10 cellular contexts compared by ENCODE assay signal in the genomic region with DNA sequence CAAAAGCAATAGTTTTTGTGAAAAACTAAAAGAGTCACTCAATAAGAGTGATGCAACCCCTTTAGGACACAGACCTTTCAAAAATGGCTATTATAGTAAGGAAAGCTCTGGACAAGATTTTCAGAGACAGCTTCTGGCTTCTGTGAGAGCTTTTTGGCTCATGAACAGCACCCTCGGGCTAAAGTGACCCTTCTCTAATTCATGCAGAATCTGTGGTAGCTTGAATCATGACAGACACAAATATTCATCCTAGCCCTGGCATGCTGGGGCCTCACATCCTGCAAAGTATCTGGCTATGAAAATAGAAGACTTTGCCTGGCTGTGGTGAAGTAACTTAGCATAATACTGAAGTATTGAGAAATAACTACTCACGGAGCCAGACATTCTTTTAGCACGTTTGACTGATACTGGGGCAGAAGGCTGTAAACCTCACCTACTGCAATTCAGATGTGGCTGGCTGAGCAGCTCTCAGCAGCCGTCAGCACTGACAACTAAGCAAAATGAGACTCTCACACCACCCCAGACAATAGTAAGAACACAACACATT.
A peak's percentile ranks its signal among the peaks of the same experiment; 100 is the strongest.
DNase-seq lines count a peak whose midpoint lies in the region; ATAC-seq and TF ChIP-seq lines count a peak whose summit lies in the region.
"Had no signal": no experiment of that assay in that cellular context is flagged by ENCODE, and none has a peak within 500 bp of the region (broad histone marks: within the 10 kb centered on the region; RNA-seq: fewer than 3 reads in every experiment).

No MANE protein-coding gene starts in this region.

- peaks cover 36% of the 10 kb centered on the region for H3K4me1 ChIP-seq in RWPE2 (ENCODE audit: insufficient read depth, poor library complexity, severe bottlenecking)
- H3K4me1 ChIP-seq in trophoblast cell (ENCODE audit: control insufficient read depth in 1 of 2, insufficient read depth in 2 of 2, low read length in 2 of 2) = peaks cover 7% of the 10 kb centered on the region in 2 experiments
- H3K4me1 ChIP-seq in CD4-positive, alpha-beta memory T cell (ENCODE audit: insufficient read depth, low read length) = no peaks in the 10 kb centered on the region
- H3K4me1 ChIP-seq: HAP-1 had no signal

- H3K4me3 Mint-ChIP-seq in CD4-positive, alpha-beta memory T cell = no peak overlapping the region

- H3K9me3 Mint-ChIP-seq in CD4-positive, alpha-beta memory T cell = peaks cover 0 to 5% (median under 1%) of the 10 kb centered on the region in 8 donors

- H3K27me3 ChIP-seq in RWPE2 (ENCODE audit: insufficient read depth, poor library complexity, severe bottlenecking) (no peaks in the 10 kb centered on the region), trophoblast cell (ENCODE audit: insufficient read depth, low read length) (no peaks in the 10 kb centered on the region)
- H3K27me3 ChIP-seq in CD4-positive, alpha-beta memory T cell (ENCODE audit: insufficient read depth, low read length) = no peaks in the 10 kb centered on the region

- no peak overlapping the region for H3K14ac ChIP-seq in trophoblast cell (ENCODE audit: low read length)

- CTCF ChIA-PET in CD4-positive, alpha-beta memory T cell (lab: Charles Lee; ENCODE audit: partially characterized antibody) = no interaction called here

- no peak overlapping the region for H3K4me3 ChIP-seq in RWPE2 (ENCODE audit: severe bottlenecking)
- no peak overlapping the region for H3K4me3 ChIP-seq in trophoblast cell (ENCODE audit: low read depth, low read length)
- H3K4me3 ChIP-seq in CD4-positive, alpha-beta memory T cell (ENCODE audit: low read length in 2 of 2) = no peak overlapping the region
- H3K4me3 ChIP-seq: HAP-1 had no signal

- H3K79me2 ChIP-seq in trophoblast cell (ENCODE audit: control insufficient read depth, insufficient read depth, low read length, poor library complexity) = no peaks in the 10 kb centered on the region

- peak; percentile 90 for ATAC-seq in RWPE2 (ENCODE audit: low read depth)

- no peak overlapping the region for H3K9ac ChIP-seq in trophoblast cell (ENCODE audit: low read length)

- no peak overlapping the region for H2BK120ac ChIP-seq in trophoblast cell (ENCODE audit: insufficient read depth, low read length, poor library complexity)

- no peak overlapping the region for H3K4me2 ChIP-seq in trophoblast cell (ENCODE audit: low read length)

- H3K9me3 ChIP-seq in RWPE2 (ENCODE audit: severe bottlenecking) = no peaks in the 10 kb centered on the region
- H3K9me3 ChIP-seq in trophoblast cell (ENCODE audit: insufficient read depth, low read depth, low read length) = no peaks in the 10 kb centered on the region
- no peaks in the 10 kb centered on the region for H3K9me3 ChIP-seq in CD4-positive, alpha-beta memory T cell (ENCODE audit: control insufficient read depth in 1 of 2, low read length in 2 of 2)
- H3K9me3 ChIP-seq: HAP-1 had no signal

- no peak overlapping the region for H3K4ac ChIP-seq in trophoblast cell (ENCODE audit: low read depth, low read length)

- intact Hi-C loops in CD4-positive, alpha-beta memory T cell (cut with micrococcal nuclease) = no loop called here

- H2BK5ac ChIP-seq in trophoblast cell (ENCODE audit: low read depth, low read length, poor library complexity) = no peak overlapping the region

- H4K91ac ChIP-seq in trophoblast cell (ENCODE audit: low read depth, low read length) = no peak overlapping the region

- H3K27me3 Mint-ChIP-seq in CD4-positive, alpha-beta memory T cell = peaks cover 0 to 4% of the 10 kb centered on the region in 2 donors

- no peaks in the 10 kb centered on the region for H3K4me1 Mint-ChIP-seq in CD4-positive, alpha-beta memory T cell

- H3K36me3 ChIP-seq in RWPE2 (ENCODE audit: low read depth) (no peaks in the 10 kb centered on the region), trophoblast cell (ENCODE audit: control insufficient read depth in 1 of 2, insufficient read depth in 2 of 2, low read length in 2 of 2) (no peaks in the 10 kb centered on the region)
- H3K36me3 ChIP-seq in CD4-positive, alpha-beta memory T cell (ENCODE audit: insufficient read depth, low read length) = no peaks in the 10 kb centered on the region
- H3K36me3 ChIP-seq: HAP-1 had no signal

- H2AFZ ChIP-seq in trophoblast cell (ENCODE audit: insufficient read depth, low read length, poor library complexity) = no peak overlapping the region

- no peaks in the 10 kb centered on the region for H3K36me3 Mint-ChIP-seq in CD4-positive, alpha-beta memory T cell

- no peak overlapping the region for H2BK12ac ChIP-seq in trophoblast cell (ENCODE audit: low read length)

- no peak overlapping the region for H2AK5ac ChIP-seq in trophoblast cell (ENCODE audit: low read length)

- POLR2A ChIA-PET in CD4-positive, alpha-beta memory T cell (lab: Charles Lee; ENCODE audit: partially characterized antibody) = no interaction called here

- no peak overlapping the region for H4K12ac ChIP-seq in trophoblast cell (ENCODE audit: low read depth, low read length)

- DNase-seq in EH (ENCODE audit: low read depth) (peak; percentile 98), RWPE2 (ENCODE audit: low spot score) (peak; percentile 73), fibroblast of gingiva (ENCODE audit: low read depth) (peak; percentile 97), trophoblast cell (peak; percentile 91 to 93), COLO668 (lab: John Stamatoyannopoulos, UW; ENCODE audit: unreplicated experiment) (no peak), CD1c-positive myeloid dendritic cell (ENCODE audit: extremely low spot score) (no peak), DMS 273 (lab: John Stamatoyannopoulos, UW; ENCODE audit: unreplicated experiment) (no peak)
- DNase-seq in CD4-positive, alpha-beta memory T cell = no peak
- DNase-seq: activated CD4-positive, alpha-beta T cell treated with anti-CD3 and anti-CD28 coated beads, Interleukin-2, amount 50 U/mL, for 1 hour had no signal

- H3K27ac Mint-ChIP-seq in CD4-positive, alpha-beta memory T cell = no peak overlapping the region

- no peak overlapping the region for H4K8ac ChIP-seq in trophoblast cell (ENCODE audit: low read depth, low read length)

- no peak overlapping the region for H3K23ac ChIP-seq in trophoblast cell (ENCODE audit: low read length)

- no peak overlapping the region for H3K18ac ChIP-seq in trophoblast cell (ENCODE audit: low read length)

- no peak for TF ChIP-seq CTCF in RWPE2 (IDR thresholded peaks at IDR 0.05; ENCODE audit: poor library complexity, severe bottlenecking)

- H3K27ac ChIP-seq in RWPE2 (ENCODE audit: poor library complexity, severe bottlenecking) (peak overlapping the region; percentile 80), trophoblast cell (ENCODE audit: low read depth, low read length) (peak overlapping the region; percentile 87)
- H3K27ac ChIP-seq in CD4-positive, alpha-beta memory T cell (ENCODE audit: low read depth, low read length) = no peak overlapping the region

- no CpG with 5 or more reads among the region's 4 CpGs for WGBS in trophoblast cell (ENCODE audit: extremely low coverage, insufficient coverage, insufficient read length)

- H3K79me1 ChIP-seq in trophoblast cell (ENCODE audit: low read length) = peaks cover 9% of the 10 kb centered on the region

Comparison
In these comparisons a context has a peak if more than half of its experiments do, and no peak if none do; other contexts are left out.
1. DNase-seq: peak in EH (single experiment), RWPE2 (single experiment), fibroblast of gingiva (single experiment) and trophoblast cell (2 of 2); none in COLO668 (single experiment), CD4-positive, alpha-beta memory T cell (0 of 5), CD1c-positive myeloid dendritic cell (single experiment) and DMS 273 (single experiment).